Comparison of ENCODE assay signal across 2 cellular contexts in genomic region chr1:8669608-8670335, GRCh38.
TF ChIP-seq lines count a peak whose summit lies in the region.

No MANE protein-coding gene starts in this region.

TF ChIP-seq in IMR-90, 13 proteins besides CTCF, POLR2A, EP300 and RAD21:
- TF ChIP-seq MAFK (IDR thresholded peaks at IDR 0.05; ENCODE audit: low read depth, low read length) (no peak), BHLHE40 (IDR thresholded peaks at IDR 0.05; ENCODE audit: low read depth, low read length) (no peak), MXI1 (IDR thresholded peaks at IDR 0.05; ENCODE audit: borderline replicate concordance, low read depth, low read length) (no peak), RCOR1 (IDR thresholded peaks at IDR 0.05; ENCODE audit: insufficient replicate concordance, low read length) (no peak), RFX5 (IDR thresholded peaks at IDR 0.05; ENCODE audit: low read depth, low read length) (no peak)

TF ChIP-seq in H1, 55 proteins besides CTCF, POLR2A, EP300 and RAD21:
- no peak for TF ChIP-seq CREB1 (IDR thresholded peaks at IDR 0.05)
- TF ChIP-seq EGR1 (IDR thresholded peaks at IDR 0.05; ENCODE audit: borderline replicate concordance, low read depth, low read length): no peak
- TF ChIP-seq RFX5 (IDR thresholded peaks at IDR 0.05; ENCODE audit: borderline replicate concordance, low read depth, low read length): no peak
- TF ChIP-seq NRF1 (IDR thresholded peaks at IDR 0.05; ENCODE audit: low read depth, low read length): no peak
- TF ChIP-seq CTBP2 (IDR thresholded peaks at IDR 0.05; ENCODE audit: borderline replicate concordance, insufficient read depth, insufficient read length, low read length): no peak
- TF ChIP-seq POU5F1 (IDR thresholded peaks at IDR 0.05; ENCODE audit: low read depth, low read length): no peak
- no peak for TF ChIP-seq BRCA1 (IDR thresholded peaks at IDR 0.05; ENCODE audit: low read depth, low read length)
- TF ChIP-seq ATF3 (IDR thresholded peaks at IDR 0.05; ENCODE audit: insufficient read depth, low read depth, low read length): no peak
- no peak for TF ChIP-seq SP1 (IDR thresholded peaks at IDR 0.05; ENCODE audit: low read depth, low read length)
- TF ChIP-seq CHD7 (IDR thresholded peaks at IDR 0.05; ENCODE audit: insufficient replicate concordance, low read length): no peak
- TF ChIP-seq SP4 (IDR thresholded peaks at IDR 0.05; ENCODE audit: low read length): no peak
- no peak for TF ChIP-seq POLR2AphosphoS5 (IDR thresholded peaks at IDR 0.05; ENCODE audit: low read depth, low read length)
- TF ChIP-seq GTF2F1 (IDR thresholded peaks at IDR 0.05; ENCODE audit: borderline replicate concordance, low read depth, low read length): no peak
- no peak for TF ChIP-seq SIN3A (conservative IDR thresholded peaks at IDR 0.05 in 1 of 2, IDR thresholded peaks at IDR 0.05 in 1 of 2; ENCODE audit: low read depth in 1 of 2, low read length in 2 of 2)
- no peak for TF ChIP-seq ATF2 (IDR thresholded peaks at IDR 0.05; ENCODE audit: low read length)
TF ChIP-seq in H1: peak in this region for 0.
